21 cellular contexts compared by ENCODE assay signal in genomic region chr16:82848013-82848412, GRCh38.
DNase-seq lines count a peak whose midpoint lies in the region; ATAC-seq and TF ChIP-seq lines count a peak whose summit lies in the region.
"Had no signal": no experiment of that assay in that cellular context is flagged by ENCODE, and none has a peak within 500 bp of the region (broad histone marks: within the 10 kb centered on the region; RNA-seq: fewer than 3 reads in every experiment).

No MANE protein-coding gene starts in this region.

- H3K4me1 Mint-ChIP-seq in activated CD8-positive, alpha-beta memory T cell treated with anti-CD3 and anti-CD28 coated beads, Interleukin-2, amount 10 ng/mL, durations not matched to agents 7 days and 5 days, result no peaks in the 10 kb centered on the region
- H3K4me1 Mint-ChIP-seq: CD4-positive, alpha-beta memory T cell; IgD-negative memory B cell had no signal

- CTCF ChIA-PET in activated CD8-positive, alpha-beta memory T cell treated with anti-CD3 and anti-CD28 coated beads, Interleukin-2, amount 10 ng/mL, durations not matched to agents 7 days and 5 days (lab: Charles Lee), result interaction anchor here (1.2 kb wide), 1 partner anchor 37 kb away, joined by 3 read pairs; no protein-coding TSS in a partner anchor

- no peaks in the 10 kb centered on the region for H3K4me1 ChIP-seq in fibroblast of lung (ENCODE audit: control insufficient read depth, extremely low read depth, insufficient read depth, low read length)
- H3K4me1 ChIP-seq in lower lobe of right lung, result no peaks in the 10 kb centered on the region
- H3K4me1 ChIP-seq: BLaER1 treated with 17β-estradiol and CSF1 and Interleukin-3, amounts not matched to agents 10 nM and 100 nM; Peyer's patch; SJSA1 had no signal

- H2AFZ ChIP-seq in fibroblast of lung (ENCODE audit: low read length), result no peak overlapping the region

- H3K27me3 ChIP-seq in fibroblast of lung (ENCODE audit: control insufficient read depth, insufficient read depth, low read length), result no peaks in the 10 kb centered on the region
- H3K27me3 ChIP-seq in lower lobe of right lung (ENCODE audit: low read depth), result no peaks in the 10 kb centered on the region
- H3K27me3 ChIP-seq: BLaER1 treated with 17β-estradiol and CSF1 and Interleukin-3, amounts not matched to agents 10 nM and 100 nM; Peyer's patch; SJSA1 had no signal

- no peaks in the 10 kb centered on the region for H4K20me1 ChIP-seq in fibroblast of lung (ENCODE audit: control insufficient read depth, extremely low read depth, insufficient read depth, low read length)
- H4K20me1 ChIP-seq: BLaER1 treated with 17β-estradiol and CSF1 and Interleukin-3, amounts not matched to agents 10 nM and 100 nM had no signal

- no peaks in the 10 kb centered on the region for H3K36me3 ChIP-seq in fibroblast of lung (ENCODE audit: control insufficient read depth, insufficient read depth, low read length)
- no peaks in the 10 kb centered on the region for H3K36me3 ChIP-seq in lower lobe of right lung
- H3K36me3 ChIP-seq: BLaER1 treated with 17β-estradiol and CSF1 and Interleukin-3, amounts not matched to agents 10 nM and 100 nM; Peyer's patch; SJSA1 had no signal

- peaks cover 2% of the 10 kb centered on the region for H3K27me3 Mint-ChIP-seq in activated CD8-positive, alpha-beta memory T cell treated with anti-CD3 and anti-CD28 coated beads, Interleukin-2, amount 10 ng/mL, durations not matched to agents 7 days and 5 days

- no peaks in the 10 kb centered on the region for H3K9me3 ChIP-seq in fibroblast of lung (ENCODE audit: control insufficient read depth, insufficient read depth, low read depth, low read length)
- no peaks in the 10 kb centered on the region for H3K9me3 ChIP-seq in lower lobe of right lung
- H3K9me3 ChIP-seq: Peyer's patch had no signal

- H3K79me2 ChIP-seq in fibroblast of lung (ENCODE audit: control insufficient read depth, insufficient read depth, low read length), result no peaks in the 10 kb centered on the region

- H3K9ac ChIP-seq in fibroblast of lung (ENCODE audit: insufficient read depth, low read length), result no peak overlapping the region
- H3K9ac ChIP-seq: BLaER1 treated with 17β-estradiol and CSF1 and Interleukin-3, amounts not matched to agents 10 nM and 100 nM had no signal

- no peak overlapping the region for H3K4me3 Mint-ChIP-seq in activated CD8-positive, alpha-beta memory T cell treated with anti-CD3 and anti-CD28 coated beads, Interleukin-2, amount 10 ng/mL, durations not matched to agents 7 days and 5 days
- H3K4me3 Mint-ChIP-seq: IgD-negative memory B cell had no signal

- no peak for ATAC-seq in lower lobe of right lung
- ATAC-seq in HG03378 (IDR thresholded peaks at IDR 0.05; ENCODE audit: unreplicated experiment), result no peak
- no peak for ATAC-seq in activated CD8-positive, alpha-beta memory T cell treated with anti-CD3 and anti-CD28 coated beads, Interleukin-2, amount 10 ng/mL, durations not matched to agents 7 days and 5 days
- ATAC-seq: HCT116 had no signal

- H3K36me3 Mint-ChIP-seq in activated CD8-positive, alpha-beta memory T cell treated with anti-CD3 and anti-CD28 coated beads, Interleukin-2, amount 10 ng/mL, durations not matched to agents 7 days and 5 days, result no peaks in the 10 kb centered on the region
- H3K36me3 Mint-ChIP-seq: CD4-positive, alpha-beta memory T cell had no signal

- no peak overlapping the region for H3K27ac ChIP-seq in fibroblast of lung (ENCODE audit: insufficient read depth, low read length)
- H3K27ac ChIP-seq in lower lobe of right lung, result no peak overlapping the region
- H3K27ac ChIP-seq: 22Rv1; BLaER1 treated with 17β-estradiol and CSF1 and Interleukin-3, amounts not matched to agents 10 nM and 100 nM; Peyer's patch; SJSA1 had no signal

- intact Hi-C loops in lower lobe of right lung (cut with DNase I), result no loop called here

- H3K27ac Mint-ChIP-seq in activated CD8-positive, alpha-beta memory T cell treated with anti-CD3 and anti-CD28 coated beads, Interleukin-2, amount 10 ng/mL, durations not matched to agents 7 days and 5 days, result no peak overlapping the region
- H3K27ac Mint-ChIP-seq: CD4-positive, alpha-beta memory T cell had no signal

- no peak overlapping the region for H3K4me2 ChIP-seq in fibroblast of lung (ENCODE audit: extremely low read depth, insufficient read depth, low read length)
- H3K4me2 ChIP-seq: BLaER1 treated with 17β-estradiol and CSF1 and Interleukin-3, amounts not matched to agents 10 nM and 100 nM had no signal

- TF ChIP-seq CTCF in fibroblast of lung (conservative IDR thresholded peaks at IDR 0.05 in 1 of 2, IDR thresholded peaks at IDR 0.05 in 1 of 2; ENCODE audit: low read depth in 1 of 2, low read length in 2 of 2), result no peak
- no peak for TF ChIP-seq CTCF in lower lobe of right lung (IDR thresholded peaks at IDR 0.05)

- H3K4me3 ChIP-seq in fibroblast of lung (replicated peaks in 1 of 4; ENCODE audit: control extremely low read depth in 1 of 4, insufficient read depth in 1 of 4, low read depth in 3 of 4, low read length in 4 of 4) (no peak overlapping the region), lower lobe of right lung (no peak overlapping the region)
- H3K4me3 ChIP-seq: BLaER1 treated with 17β-estradiol and CSF1 and Interleukin-3, amounts not matched to agents 10 nM and 100 nM; Peyer's patch; SJSA1 had no signal

- H3K9me3 Mint-ChIP-seq in activated CD8-positive, alpha-beta memory T cell treated with anti-CD3 and anti-CD28 coated beads, Interleukin-2, amount 10 ng/mL, durations not matched to agents 7 days and 5 days (ENCODE audit: low read depth), result peaks cover 3% of the 10 kb centered on the region

- DNase-seq in NCI-H1105 treated with DMSO at 0.1 percent for 48 hours (lab: John Stamatoyannopoulos, UW), result peak; percentile 29
- no peak for DNase-seq in NCI-H1105 (lab: John Stamatoyannopoulos, UW)
- peak; percentile 16 for DNase-seq in NCI-H69 (lab: John Stamatoyannopoulos, UW)
- peak; percentile 17 to 30 for DNase-seq in fibroblast of lung (ENCODE audit: low read depth in 2 of 2)
- peak; percentile 24 for DNase-seq in iris pigment epithelial cell (ENCODE audit: low read depth)
- DNase-seq in lower lobe of right lung, result no peak
- no peak for DNase-seq in activated CD8-positive, alpha-beta memory T cell treated with anti-CD3 and anti-CD28 coated beads, Interleukin-2, amount 10 ng/mL, durations not matched to agents 7 days and 5 days
- DNase-seq: ACHN; CD4-positive, alpha-beta memory T cell; DND-41; MV-4-11; NCI-H1694 treated with DMSO at 0.1 percent for 48 hours; NCI-H2081 treated with DMSO at 0.1 percent for 48 hours; NCI-H510A; Peyer's patch had no signal

Comparison
In these comparisons a context has a peak if more than half of its experiments do, and no peak if none do; other contexts are left out.
1. DNase-seq: peak in NCI-H1105 treated with DMSO at 0.1 percent for 48 hours (single experiment), NCI-H69 (single experiment), fibroblast of lung (2 of 2) and iris pigment epithelial cell (single experiment); none in NCI-H1105 (single experiment), lower lobe of right lung (single experiment) and activated CD8-positive, alpha-beta memory T cell treated with anti-CD3 and anti-CD28 coated beads, Interleukin-2, amount 10 ng/mL, durations not matched to agents 7 days and 5 days (single experiment).